Comparison of ENCODE assay signal across 1 cellular context in genomic region chr2:239390546-239391285, GRCh38.
TF ChIP-seq lines count a peak whose summit lies in the region.

No MANE protein-coding gene starts in this region.

TF ChIP-seq in HCT116, 20 proteins besides CTCF, POLR2A, EP300 and RAD21:
- no peak for TF ChIP-seq JUND (IDR thresholded peaks at IDR 0.05)
- no peak for TF ChIP-seq ZNF274 (IDR thresholded peaks at IDR 0.05; ENCODE audit: low read depth, low read length)
- no peak for TF ChIP-seq CEBPB (IDR thresholded peaks at IDR 0.05; ENCODE audit: low read depth)
- no peak for TF ChIP-seq SIN3A (IDR thresholded peaks at IDR 0.05; ENCODE audit: low read depth)
- no peak for TF ChIP-seq REST (IDR thresholded peaks at IDR 0.05; ENCODE audit: low read depth)
- no peak for TF ChIP-seq MAX (IDR thresholded peaks at IDR 0.05)
- no peak for TF ChIP-seq EZH2phosphoT487 (IDR thresholded peaks at IDR 0.05; ENCODE audit: borderline replicate concordance)
- no peak for TF ChIP-seq FOSL1 (IDR thresholded peaks at IDR 0.05; ENCODE audit: low read depth)
- no peak for TF ChIP-seq TCF7L2 (IDR thresholded peaks at IDR 0.05; ENCODE audit: borderline replicate concordance, extremely low read depth, insufficient read depth, insufficient read length)
- TF ChIP-seq ZFX (IDR thresholded peaks at IDR 0.05) = no peak
- no peak for TF ChIP-seq ZBTB33 (IDR thresholded peaks at IDR 0.05; ENCODE audit: extremely low read depth, insufficient replicate concordance, low read length)
- TF ChIP-seq CBX3 (IDR thresholded peaks at IDR 0.05; ENCODE audit: low read depth) = no peak
- TF ChIP-seq SP1 (IDR thresholded peaks at IDR 0.05; ENCODE audit: low read depth) = no peak
- no peak for TF ChIP-seq YY1 (IDR thresholded peaks at IDR 0.05; ENCODE audit: extremely low read depth, insufficient replicate concordance, low read depth, low read length)
- TF ChIP-seq SRF (IDR thresholded peaks at IDR 0.05; ENCODE audit: low read depth) = no peak
- no peak for TF ChIP-seq EZH2 (IDR thresholded peaks at IDR 0.05)
- TF ChIP-seq ELF1 (IDR thresholded peaks at IDR 0.05; ENCODE audit: borderline replicate concordance, low read depth) = no peak
- TF ChIP-seq POLR2AphosphoS5 (IDR thresholded peaks at IDR 0.05; ENCODE audit: low read depth, low read length) = no peak
- no peak for TF ChIP-seq EGR1 (IDR thresholded peaks at IDR 0.05; ENCODE audit: low read depth)
- TF ChIP-seq ATF3 (IDR thresholded peaks at IDR 0.05) = no peak
